21 cellular contexts compared by ENCODE assay signal in genomic region chr13:70407486-70407885, GRCh38.
"Had no signal": no experiment of that assay in that cellular context is flagged by ENCODE, and none has a peak within 500 bp of the region (broad histone marks: within the 10 kb centered on the region; RNA-seq: fewer than 3 reads in every experiment).

No MANE protein-coding gene starts in this region.

- H3K9me3 ChIP-seq: colonic mucosa, right atrium auricular region, sigmoid colon, stomach, thoracic aorta, transverse colon had no signal

- DNase-seq: colonic mucosa; dermis blood vessel endothelial cell; erythroblast; foreskin keratinocyte; immature natural killer cell; kidney; left colon; left ventricle myocardium superior; naive thymus-derived CD4-positive, alpha-beta T cell; nephron progenitor cell; posterior cingulate gyrus; sigmoid colon; stimulated activated CD4-positive, alpha-beta T cell treated with anti-CD3 and anti-CD28 coated beads, Interleukin-12 subunit alpha, Interleukin-12 subunit beta, amount 100 ng/mL, for 4 hours; stimulated activated naive CD4-positive, alpha-beta T cell; stomach; substantia nigra; transverse colon had no signal

- H3K27me3 ChIP-seq: colonic mucosa, foreskin keratinocyte, right atrium auricular region, sigmoid colon, stomach, transverse colon had no signal

- H3K4me3 ChIP-seq: colonic mucosa, lung, right atrium auricular region, sigmoid colon, skin epidermis, stomach, thoracic aorta, transverse colon had no signal

- H3K36me3 ChIP-seq: colonic mucosa, right atrium auricular region, sigmoid colon, stomach, thoracic aorta, transverse colon had no signal

- H3K4me1 ChIP-seq: colonic mucosa, foreskin keratinocyte, right atrium auricular region, sigmoid colon, stomach, transverse colon had no signal

- H3K27ac ChIP-seq: colonic mucosa, foreskin keratinocyte, right atrium auricular region, sigmoid colon, skin epidermis, stomach, thoracic aorta, transverse colon had no signal
